ENCODE assay signal across 10 cellular contexts in the genomic region with DNA sequence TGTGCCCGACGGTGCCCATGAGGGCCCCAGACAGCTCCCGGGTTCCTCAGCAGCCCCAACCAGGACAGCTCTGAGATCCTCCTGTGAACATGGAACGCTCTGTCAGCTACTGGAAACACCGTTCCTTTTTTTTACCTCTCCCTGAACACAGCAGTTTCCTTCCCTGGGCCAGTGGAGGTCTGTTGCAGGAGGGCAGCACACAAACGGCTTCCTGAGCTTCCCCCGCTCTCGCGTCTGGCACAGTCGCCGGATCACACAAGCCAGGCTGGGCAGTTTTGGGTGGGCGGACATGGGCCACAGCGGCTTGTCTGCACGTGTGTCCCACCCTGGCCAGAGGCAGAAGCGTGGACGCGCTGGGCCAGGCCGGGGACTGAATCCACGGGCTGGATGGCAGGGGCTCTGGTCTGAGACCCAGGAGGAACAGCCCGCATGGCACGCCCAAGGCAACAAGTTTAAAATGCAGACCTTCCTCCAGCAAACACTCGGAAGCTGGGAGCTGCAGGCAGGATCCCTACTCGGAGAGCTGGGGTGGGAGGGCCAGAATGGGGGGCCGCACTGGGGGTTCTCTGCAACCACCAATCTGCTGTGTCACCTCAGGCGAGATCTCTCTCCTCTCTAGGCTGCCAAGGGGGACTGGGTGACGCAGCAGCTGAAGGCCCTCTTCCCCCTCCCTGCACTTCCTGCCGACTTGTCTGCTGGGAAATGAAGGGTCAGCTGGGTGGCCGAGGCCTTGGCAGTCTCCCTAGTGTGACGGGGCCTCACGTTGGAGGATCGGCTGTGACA.
A peak's percentile ranks its signal among the peaks of the same experiment; 100 is the strongest.
DNase-seq lines count a peak whose midpoint lies in the region; ATAC-seq and TF ChIP-seq lines count a peak whose summit lies in the region.
"Had no signal": no experiment of that assay in that cellular context is flagged by ENCODE, and none has a peak within 500 bp of the region (broad histone marks: within the 10 kb centered on the region; RNA-seq: fewer than 3 reads in every experiment).

No MANE protein-coding gene starts in this region.

- in situ Hi-C loops in mammary epithelial cell (cut with MboI; ENCODE audit: low sequenced_read_pairs in 2 of 2), result no loop called here

- H3K4me2 ChIP-seq in osteoblast (ENCODE audit: insufficient read depth, low read length) (peak overlapping the region; percentile 57), mammary epithelial cell (ENCODE audit: insufficient read depth, low read depth, low read length) (no peak overlapping the region)

- H3K4me1 ChIP-seq in heart left ventricle (peaks cover 0 to 35% (median 23%) of the 10 kb centered on the region in 12 donors), osteoblast (ENCODE audit: insufficient read depth, low read length) (peaks cover 12% of the 10 kb centered on the region), mammary epithelial cell (ENCODE audit: insufficient read depth, low read length) (no peaks in the 10 kb centered on the region)

- POLR2A ChIA-PET in activated B cell treated with CpG ODN at 0.5 μM for 24 hours (lab: Charles Lee), result interaction anchor here (0.6 to 1.1 kb wide), 2 partner anchors 19 to 149 kb away, joined by 3 to 4 read pairs; no protein-coding TSS in a partner anchor

- ATAC-seq in activated B cell treated with CpG ODN at 0.5 μM for 24 hours (ENCODE audit: low read depth) (peak; percentile 28), heart left ventricle (peak; percentile 47 to 95 (median 86)), HG03095 (IDR thresholded peaks at IDR 0.05; ENCODE audit: unreplicated experiment) (no peak), GM18907 (IDR thresholded peaks at IDR 0.05; ENCODE audit: unreplicated experiment) (no peak)

- no peak for TF ChIP-seq POLR2A in heart left ventricle (IDR thresholded peaks at IDR 0.05)

- H3K27ac Mint-ChIP-seq in activated B cell treated with CpG ODN at 0.5 μM for 24 hours, result no peak overlapping the region

- peaks cover 28% of the 10 kb centered on the region for H3K36me3 Mint-ChIP-seq in activated B cell treated with CpG ODN at 0.5 μM for 24 hours (ENCODE audit: low read depth)

- no peak overlapping the region for H3K4me3 Mint-ChIP-seq in activated B cell treated with CpG ODN at 0.5 μM for 24 hours

- no peaks in the 10 kb centered on the region for H3K27me3 ChIP-seq in heart left ventricle
- no peaks in the 10 kb centered on the region for H3K27me3 ChIP-seq in osteoblast (ENCODE audit: insufficient read depth, low read length)
- no peaks in the 10 kb centered on the region for H3K27me3 ChIP-seq in mammary epithelial cell (ENCODE audit: insufficient read depth, low read length)

- H3K4me3 ChIP-seq in heart left ventricle (peak overlapping the region in 9 of 12 donors; percentile 22 to 51 (median 37)), osteoblast (ENCODE audit: insufficient read depth, low read length) (no peak overlapping the region), mammary epithelial cell (replicated peaks in 1 of 3; ENCODE audit: insufficient read depth in 1 of 3, low read depth in 2 of 3, low read length in 3 of 3) (no peak overlapping the region)
- H3K4me3 ChIP-seq: SK-N-MC had no signal

- intact Hi-C loops in activated B cell treated with CpG ODN at 0.5 μM for 24 hours (cut with micrococcal nuclease) (no loop called here), heart left ventricle (cut with DNase I) (loop anchor here in 1 of 10 donors (5.0 kb wide), 1 partner anchor 147 kb away; the partner anchor contains the start of gene VAV2), mammary epithelial cell (cut with micrococcal nuclease) (no loop called here)

- 49 to 71% (median 60%) methylated on average over 11 to 31 of the region's 31 CpGs for WGBS in heart left ventricle, 4 donors
- 66% methylated on average over 27 of the region's 31 CpGs for whole genome bisulfite sequencing in mammary epithelial cell (ENCODE audit: low coverage, missing lambda C conversion rate)

- peaks cover 47% of the 10 kb centered on the region for H3K4me1 Mint-ChIP-seq in activated B cell treated with CpG ODN at 0.5 μM for 24 hours

- BruUV-seq in mammary epithelial cell (replicated peaks; lab: Mats Ljungman, UMichigan), result no TSS peak

- H3K27ac ChIP-seq in heart left ventricle, result peak overlapping the region; percentile 31 to 95 (median 70)
- H3K27ac ChIP-seq in osteoblast (ENCODE audit: low read depth, low read length), result peak overlapping the region; percentile 76
- no peak overlapping the region for H3K27ac ChIP-seq in mammary epithelial cell (ENCODE audit: insufficient read depth, low read depth, low read length)
- H3K27ac ChIP-seq: SK-N-MC had no signal

- H2AFZ ChIP-seq in osteoblast (ENCODE audit: low read length) (peak overlapping the region; percentile 59), mammary epithelial cell (ENCODE audit: low read depth, low read length) (no peak overlapping the region)

- no peaks in the 10 kb centered on the region for H3K27me3 Mint-ChIP-seq in activated B cell treated with CpG ODN at 0.5 μM for 24 hours

- dilution Hi-C loops in mammary epithelial cell (cut with HindIII; ENCODE audit: low sequenced_read_pairs), result no loop called here

- CTCF ChIA-PET in activated B cell treated with CpG ODN at 0.5 μM for 24 hours (lab: Charles Lee) (interaction anchor here (1.6 kb wide), 1 partner anchor 148 kb away, joined by 4 read pairs; no protein-coding TSS in a partner anchor), mammary epithelial cell (lab: Charles Lee; ENCODE audit: low non-redundant PET) (no interaction called here)

- H3K9ac ChIP-seq in mammary epithelial cell (ENCODE audit: insufficient read depth, low read length), result no peak overlapping the region

- H4K20me1 ChIP-seq in osteoblast (ENCODE audit: insufficient read depth, low read length) (peaks cover 3% of the 10 kb centered on the region), mammary epithelial cell (ENCODE audit: insufficient read depth, low read length) (no peaks in the 10 kb centered on the region)

- no peaks in the 10 kb centered on the region for H3K9me3 Mint-ChIP-seq in activated B cell treated with CpG ODN at 0.5 μM for 24 hours

- H3K36me3 ChIP-seq in heart left ventricle (no peaks in the 10 kb centered on the region), osteoblast (ENCODE audit: insufficient read depth, low read length) (no peaks in the 10 kb centered on the region), mammary epithelial cell (ENCODE audit: insufficient read depth, low read length) (no peaks in the 10 kb centered on the region)

- DNase-seq in CD1c-positive myeloid dendritic cell (ENCODE audit: extremely low spot score) (peak; percentile 64), activated B cell treated with CpG ODN at 0.5 μM for 24 hours (no peak), heart left ventricle (peak; percentile 83 to 91 (median 87)), osteoblast (ENCODE audit: insufficient read length, low spot score, missing footprints) (peak; percentile 98), mammary epithelial cell (no peak), NCI-H1436 treated with DMSO at 0.1 percent for 48 hours (lab: John Stamatoyannopoulos, UW) (no peak)
- DNase-seq: Calu3 had no signal

- peaks cover 9% of the 10 kb centered on the region for H3K79me2 ChIP-seq in osteoblast (ENCODE audit: insufficient read depth, low read length)
- peaks cover 89% of the 10 kb centered on the region for H3K79me2 ChIP-seq in mammary epithelial cell (ENCODE audit: insufficient read depth, low read length)

- TF ChIP-seq CTCF in activated B cell treated with CpG ODN at 0.5 μM for 24 hours (IDR thresholded peaks at IDR 0.05), result no peak
- no peak for TF ChIP-seq CTCF in heart left ventricle (IDR thresholded peaks at IDR 0.05)
- no peak for TF ChIP-seq CTCF in osteoblast (IDR thresholded peaks at IDR 0.05; ENCODE audit: extremely low read depth, low read depth, low read length)
- TF ChIP-seq CTCF in mammary epithelial cell (conservative IDR thresholded peaks at IDR 0.05 in 1 of 2, IDR thresholded peaks at IDR 0.05 in 1 of 2; ENCODE audit: extremely low read depth in 1 of 2, insufficient read depth in 1 of 2, low read depth in 1 of 2, low read length in 2 of 2), result no peak

- no peaks in the 10 kb centered on the region for H3K9me3 ChIP-seq in heart left ventricle
- no peaks in the 10 kb centered on the region for H3K9me3 ChIP-seq in osteoblast (ENCODE audit: low read depth, low read length)
- no peaks in the 10 kb centered on the region for H3K9me3 ChIP-seq in mammary epithelial cell (replicated peaks; ENCODE audit: insufficient read depth, low read length)

Comparison
In these comparisons a context has a peak if more than half of its experiments do, and no peak if none do; other contexts are left out.
1. DNase-seq: peak in CD1c-positive myeloid dendritic cell (single experiment), heart left ventricle (5 of 5) and osteoblast (single experiment); none in activated B cell treated with CpG ODN at 0.5 μM for 24 hours (single experiment), mammary epithelial cell (single experiment) and NCI-H1436 treated with DMSO at 0.1 percent for 48 hours (single experiment).
2. ATAC-seq: peak in activated B cell treated with CpG ODN at 0.5 μM for 24 hours (single experiment) and heart left ventricle (4 of 4); none in HG03095 (single experiment) and GM18907 (single experiment).
3. H3K4me3 ChIP-seq: peak in heart left ventricle (9 of 12); none in osteoblast (single experiment) and mammary epithelial cell (0 of 3).